In the genomic region with DNA sequence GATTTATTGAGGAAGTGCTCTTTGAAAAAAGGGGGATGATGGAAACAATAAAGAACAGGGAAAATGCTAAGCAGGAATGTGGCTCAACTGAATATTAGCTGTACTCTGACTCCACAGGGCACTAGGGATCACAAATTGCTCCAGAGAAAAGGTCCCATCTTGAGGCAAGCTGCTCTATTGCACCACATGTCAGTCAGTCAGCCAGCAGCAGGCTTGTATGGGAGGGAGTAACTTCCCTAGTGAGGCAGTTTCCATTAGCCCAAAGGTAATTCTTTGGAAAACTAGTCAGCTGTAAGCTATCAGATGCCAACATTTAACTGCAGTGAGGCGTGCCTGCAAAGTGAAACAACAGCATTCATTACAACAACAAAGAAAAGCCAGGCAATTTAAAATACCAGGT, we compare ENCODE assay signal across 1 cellular context.
TF ChIP-seq lines count a peak whose summit lies in the region.

No MANE protein-coding gene starts in this region.

TF ChIP-seq in IMR-90, 13 proteins besides CTCF, POLR2A, EP300 and RAD21 (continued from another document):
- TF ChIP-seq BHLHE40 (IDR thresholded peaks at IDR 0.05; ENCODE audit: low read depth, low read length) (no peak), RCOR1 (IDR thresholded peaks at IDR 0.05; ENCODE audit: insufficient replicate concordance, low read length) (no peak), SMC3 (IDR thresholded peaks at IDR 0.05; ENCODE audit: low read depth, low read length) (no peak), CHD1 (IDR thresholded peaks at IDR 0.05; ENCODE audit: low read depth, low read length) (no peak), NFE2L2 (IDR thresholded peaks at IDR 0.05; ENCODE audit: low read depth, low read length) (no peak), MXI1 (IDR thresholded peaks at IDR 0.05; ENCODE audit: borderline replicate concordance, low read depth, low read length) (no peak), MAZ (IDR thresholded peaks at IDR 0.05; ENCODE audit: borderline replicate concordance, low read depth, low read length) (no peak), MAFK (IDR thresholded peaks at IDR 0.05; ENCODE audit: low read depth, low read length) (no peak)
- TF ChIP-seq, protein P1, sequence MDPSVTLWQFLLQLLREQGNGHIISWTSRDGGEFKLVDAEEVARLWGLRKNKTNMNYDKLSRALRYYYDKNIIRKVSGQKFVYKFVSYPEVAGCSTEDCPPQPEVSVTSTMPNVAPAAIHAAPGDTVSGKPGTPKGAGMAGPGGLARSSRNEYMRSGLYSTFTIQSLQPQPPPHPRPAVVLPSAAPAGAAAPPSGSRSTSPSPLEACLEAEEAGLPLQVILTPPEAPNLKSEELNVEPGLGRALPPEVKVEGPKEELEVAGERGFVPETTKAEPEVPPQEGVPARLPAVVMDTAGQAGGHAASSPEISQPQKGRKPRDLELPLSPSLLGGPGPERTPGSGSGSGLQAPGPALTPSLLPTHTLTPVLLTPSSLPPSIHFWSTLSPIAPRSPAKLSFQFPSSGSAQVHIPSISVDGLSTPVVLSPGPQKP (IDR thresholded peaks at IDR 0.05; ENCODE audit: borderline replicate concordance, low read depth, low read length): no peak
